Comparison of ENCODE assay signal across 1 cellular context in the genomic region with DNA sequence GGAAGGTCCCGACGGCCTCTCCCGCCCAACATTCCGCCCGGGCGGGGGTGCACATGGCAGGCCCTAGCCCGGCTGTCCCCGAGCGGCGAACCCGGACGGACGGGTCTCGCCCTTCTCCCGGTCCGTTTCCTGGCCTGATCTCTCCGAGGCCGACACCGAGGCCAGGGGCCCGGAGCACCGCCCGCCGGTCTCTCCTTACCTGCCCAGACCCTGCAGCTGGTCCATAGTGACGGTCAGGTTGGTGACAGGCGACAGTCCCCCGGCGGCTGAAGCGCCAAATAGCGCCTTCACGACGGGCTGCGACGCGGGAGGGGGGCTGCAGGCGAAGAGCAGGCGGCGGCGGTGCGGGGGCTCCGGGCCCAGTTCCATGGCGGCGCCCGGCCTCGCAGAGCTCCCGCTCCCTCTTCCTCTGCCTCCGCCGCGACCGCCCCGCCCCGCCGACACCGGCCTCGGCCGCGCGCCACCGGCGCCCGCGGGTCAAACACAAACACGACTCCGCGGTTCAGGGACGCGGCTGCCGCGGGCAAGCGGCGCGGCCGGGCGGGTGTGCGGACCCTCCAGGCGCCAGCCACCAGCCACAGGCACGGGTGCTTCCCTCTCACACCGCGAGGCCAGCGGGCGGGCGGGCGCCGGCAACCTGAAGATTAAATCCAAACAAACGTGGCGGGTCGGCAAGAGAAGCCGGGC.
A peak's percentile ranks its signal among the peaks of the same experiment; 100 is the strongest.
TF ChIP-seq lines count a peak whose summit lies in the region.

No MANE protein-coding gene starts in this region.

TF ChIP-seq in HepG2, 621 proteins besides CTCF, POLR2A, EP300 and RAD21 (continued from another document and continues in another):
- TF ChIP-seq, protein P1, sequence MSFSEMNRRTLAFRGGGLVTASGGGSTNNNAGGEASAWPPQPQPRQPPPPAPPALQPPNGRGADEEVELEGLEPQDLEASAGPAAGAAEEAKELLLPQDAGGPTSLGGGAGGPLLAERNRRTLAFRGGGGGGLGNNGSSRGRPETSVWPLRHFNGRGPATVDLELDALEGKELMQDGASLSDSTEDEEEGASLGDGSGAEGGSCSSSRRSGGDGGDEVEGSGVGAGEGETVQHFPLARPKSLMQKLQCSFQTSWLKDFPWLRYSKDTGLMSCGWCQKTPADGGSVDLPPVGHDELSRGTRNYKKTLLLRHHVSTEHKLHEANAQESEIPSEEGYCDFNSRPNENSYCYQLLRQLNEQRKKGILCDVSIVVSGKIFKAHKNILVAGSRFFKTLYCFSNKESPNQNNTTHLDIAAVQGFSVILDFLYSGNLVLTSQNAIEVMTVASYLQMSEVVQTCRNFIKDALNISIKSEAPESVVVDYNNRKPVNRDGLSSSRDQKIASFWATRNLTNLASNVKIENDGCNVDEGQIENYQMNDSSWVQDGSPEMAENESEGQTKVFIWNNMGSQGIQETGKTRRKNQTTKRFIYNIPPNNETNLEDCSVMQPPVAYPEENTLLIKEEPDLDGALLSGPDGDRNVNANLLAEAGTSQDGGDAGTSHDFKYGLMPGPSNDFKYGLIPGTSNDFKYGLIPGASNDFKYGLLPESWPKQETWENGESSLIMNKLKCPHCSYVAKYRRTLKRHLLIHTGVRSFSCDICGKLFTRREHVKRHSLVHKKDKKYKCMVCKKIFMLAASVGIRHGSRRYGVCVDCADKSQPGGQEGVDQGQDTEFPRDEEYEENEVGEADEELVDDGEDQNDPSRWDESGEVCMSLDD (CRISPR knock-in tag; IDR thresholded peaks at IDR 0.05; ENCODE audit: borderline replicate concordance), result 0 out of 2 replicates have a peak, but pooled peaks have one; percentile 9
- TF ChIP-seq CBX1 (IDR thresholded peaks at IDR 0.05; ENCODE audit: low read depth) (no peak), FOXK1 (CRISPR knock-in tag; IDR thresholded peaks at IDR 0.05; ENCODE audit: borderline replicate concordance, low read depth) (no peak), ZNF672 (CRISPR knock-in tag; IDR thresholded peaks at IDR 0.05) (peak; percentile 83; the same call in 1 of the 2 replicates), MYC (CRISPR knock-in tag; IDR thresholded peaks at IDR 0.05; ENCODE audit: borderline replicate concordance) (peak; percentile 48; the same call in 1 of the 2 replicates), ZNF335 (CRISPR knock-in tag; IDR thresholded peaks at IDR 0.05) (no peak), JUNB (CRISPR knock-in tag; IDR thresholded peaks at IDR 0.05; ENCODE audit: borderline replicate concordance) (no peak), CCAR2 (optimal IDR thresholded peaks at IDR 0.05; ENCODE audit: low read depth, low read length) (no peak), ZNF564 (CRISPR knock-in tag; IDR thresholded peaks at IDR 0.05) (no peak), ATF7 (IDR thresholded peaks at IDR 0.05) (no peak), ATF7 (CRISPR knock-in tag; IDR thresholded peaks at IDR 0.05) (peak; percentile 43; the same call in 1 of the 2 replicates), ZNF619 (CRISPR knock-in tag; IDR thresholded peaks at IDR 0.05) (no peak), CEBPB (IDR thresholded peaks at IDR 0.05; ENCODE audit: borderline replicate concordance, low read depth, low read length) (no peak), SMARCC2 (IDR thresholded peaks at IDR 0.05) (no peak), PAX8 (CRISPR knock-in tag; IDR thresholded peaks at IDR 0.05; ENCODE audit: borderline replicate concordance) (no peak; the same call in 1 of the 2 replicates), MAZ (IDR thresholded peaks at IDR 0.05; ENCODE audit: borderline replicate concordance, low read depth, low read length) (no peak), MAZ (CRISPR knock-in tag; IDR thresholded peaks at IDR 0.05; ENCODE audit: low read depth) (peak; percentile 55; the same call in 1 of the 2 replicates), PHF5A (CRISPR knock-in tag; IDR thresholded peaks at IDR 0.05; ENCODE audit: low read depth, unreplicated experiment) (no peak), ZFY (CRISPR knock-in tag; IDR thresholded peaks at IDR 0.05) (no peak; the same call in none of the 2 replicates), NFATC3 (CRISPR knock-in tag; IDR thresholded peaks at IDR 0.05) (no peak), ZNF746 (CRISPR knock-in tag; IDR thresholded peaks at IDR 0.05) (no peak), ZNF768 (CRISPR knock-in tag; IDR thresholded peaks at IDR 0.05) (no peak), IKZF4 (CRISPR knock-in tag; IDR thresholded peaks at IDR 0.05; ENCODE audit: borderline replicate concordance, low read depth, not compliant biosample characterization) (peak; percentile 35), CREM (IDR thresholded peaks at IDR 0.05) (no peak), CREM (CRISPR knock-in tag; IDR thresholded peaks at IDR 0.05) (no peak), ZSCAN25 (CRISPR knock-in tag; IDR thresholded peaks at IDR 0.05) (no peak)
- TF ChIP-seq, protein P2, sequence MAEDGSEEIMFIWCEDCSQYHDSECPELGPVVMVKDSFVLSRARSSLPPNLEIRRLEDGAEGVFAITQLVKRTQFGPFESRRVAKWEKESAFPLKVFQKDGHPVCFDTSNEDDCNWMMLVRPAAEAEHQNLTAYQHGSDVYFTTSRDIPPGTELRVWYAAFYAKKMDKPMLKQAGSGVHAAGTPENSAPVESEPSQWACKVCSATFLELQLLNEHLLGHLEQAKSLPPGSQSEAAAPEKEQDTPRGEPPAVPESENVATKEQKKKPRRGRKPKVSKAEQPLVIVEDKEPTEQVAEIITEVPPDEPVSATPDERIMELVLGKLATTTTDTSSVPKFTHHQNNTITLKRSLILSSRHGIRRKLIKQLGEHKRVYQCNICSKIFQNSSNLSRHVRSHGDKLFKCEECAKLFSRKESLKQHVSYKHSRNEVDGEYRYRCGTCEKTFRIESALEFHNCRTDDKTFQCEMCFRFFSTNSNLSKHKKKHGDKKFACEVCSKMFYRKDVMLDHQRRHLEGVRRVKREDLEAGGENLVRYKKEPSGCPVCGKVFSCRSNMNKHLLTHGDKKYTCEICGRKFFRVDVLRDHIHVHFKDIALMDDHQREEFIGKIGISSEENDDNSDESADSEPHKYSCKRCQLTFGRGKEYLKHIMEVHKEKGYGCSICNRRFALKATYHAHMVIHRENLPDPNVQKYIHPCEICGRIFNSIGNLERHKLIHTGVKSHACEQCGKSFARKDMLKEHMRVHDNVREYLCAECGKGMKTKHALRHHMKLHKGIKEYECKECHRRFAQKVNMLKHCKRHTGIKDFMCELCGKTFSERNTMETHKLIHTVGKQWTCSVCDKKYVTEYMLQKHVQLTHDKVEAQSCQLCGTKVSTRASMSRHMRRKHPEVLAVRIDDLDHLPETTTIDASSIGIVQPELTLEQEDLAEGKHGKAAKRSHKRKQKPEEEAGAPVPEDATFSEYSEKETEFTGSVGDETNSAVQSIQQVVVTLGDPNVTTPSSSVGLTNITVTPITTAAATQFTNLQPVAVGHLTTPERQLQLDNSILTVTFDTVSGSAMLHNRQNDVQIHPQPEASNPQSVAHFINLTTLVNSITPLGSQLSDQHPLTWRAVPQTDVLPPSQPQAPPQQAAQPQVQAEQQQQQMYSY (CRISPR knock-in tag; IDR thresholded peaks at IDR 0.05), result no peak
- TF ChIP-seq, protein P3, sequence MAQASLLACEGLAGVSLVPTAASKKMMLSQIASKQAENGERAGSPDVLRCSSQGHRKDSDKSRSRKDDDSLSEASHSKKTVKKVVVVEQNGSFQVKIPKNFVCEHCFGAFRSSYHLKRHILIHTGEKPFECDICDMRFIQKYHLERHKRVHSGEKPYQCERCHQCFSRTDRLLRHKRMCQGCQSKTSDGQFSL (CRISPR knock-in tag; IDR thresholded peaks at IDR 0.05), result no peak
- TF ChIP-seq, protein P4, sequence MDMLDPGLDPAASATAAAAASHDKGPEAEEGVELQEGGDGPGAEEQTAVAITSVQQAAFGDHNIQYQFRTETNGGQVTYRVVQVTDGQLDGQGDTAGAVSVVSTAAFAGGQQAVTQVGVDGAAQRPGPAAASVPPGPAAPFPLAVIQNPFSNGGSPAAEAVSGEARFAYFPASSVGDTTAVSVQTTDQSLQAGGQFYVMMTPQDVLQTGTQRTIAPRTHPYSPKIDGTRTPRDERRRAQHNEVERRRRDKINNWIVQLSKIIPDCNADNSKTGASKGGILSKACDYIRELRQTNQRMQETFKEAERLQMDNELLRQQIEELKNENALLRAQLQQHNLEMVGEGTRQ (IDR thresholded peaks at IDR 0.05; ENCODE audit: low read depth, low read length), result no peak
- TF ChIP-seq, protein P4 (CRISPR knock-in tag; IDR thresholded peaks at IDR 0.05; ENCODE audit: borderline replicate concordance), result 0 out of 2 replicates have a peak, but pooled peaks have one; percentile 41
- TF ChIP-seq, protein P5, sequence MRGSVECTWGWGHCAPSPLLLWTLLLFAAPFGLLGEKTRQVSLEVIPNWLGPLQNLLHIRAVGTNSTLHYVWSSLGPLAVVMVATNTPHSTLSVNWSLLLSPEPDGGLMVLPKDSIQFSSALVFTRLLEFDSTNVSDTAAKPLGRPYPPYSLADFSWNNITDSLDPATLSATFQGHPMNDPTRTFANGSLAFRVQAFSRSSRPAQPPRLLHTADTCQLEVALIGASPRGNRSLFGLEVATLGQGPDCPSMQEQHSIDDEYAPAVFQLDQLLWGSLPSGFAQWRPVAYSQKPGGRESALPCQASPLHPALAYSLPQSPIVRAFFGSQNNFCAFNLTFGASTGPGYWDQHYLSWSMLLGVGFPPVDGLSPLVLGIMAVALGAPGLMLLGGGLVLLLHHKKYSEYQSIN (CRISPR knock-in tag; IDR thresholded peaks at IDR 0.05; ENCODE audit: borderline replicate concordance), result no peak
- TF ChIP-seq, protein P6, sequence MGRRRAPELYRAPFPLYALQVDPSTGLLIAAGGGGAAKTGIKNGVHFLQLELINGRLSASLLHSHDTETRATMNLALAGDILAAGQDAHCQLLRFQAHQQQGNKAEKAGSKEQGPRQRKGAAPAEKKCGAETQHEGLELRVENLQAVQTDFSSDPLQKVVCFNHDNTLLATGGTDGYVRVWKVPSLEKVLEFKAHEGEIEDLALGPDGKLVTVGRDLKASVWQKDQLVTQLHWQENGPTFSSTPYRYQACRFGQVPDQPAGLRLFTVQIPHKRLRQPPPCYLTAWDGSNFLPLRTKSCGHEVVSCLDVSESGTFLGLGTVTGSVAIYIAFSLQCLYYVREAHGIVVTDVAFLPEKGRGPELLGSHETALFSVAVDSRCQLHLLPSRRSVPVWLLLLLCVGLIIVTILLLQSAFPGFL (CRISPR knock-in tag; IDR thresholded peaks at IDR 0.05), result no peak
- TF ChIP-seq, protein P7, sequence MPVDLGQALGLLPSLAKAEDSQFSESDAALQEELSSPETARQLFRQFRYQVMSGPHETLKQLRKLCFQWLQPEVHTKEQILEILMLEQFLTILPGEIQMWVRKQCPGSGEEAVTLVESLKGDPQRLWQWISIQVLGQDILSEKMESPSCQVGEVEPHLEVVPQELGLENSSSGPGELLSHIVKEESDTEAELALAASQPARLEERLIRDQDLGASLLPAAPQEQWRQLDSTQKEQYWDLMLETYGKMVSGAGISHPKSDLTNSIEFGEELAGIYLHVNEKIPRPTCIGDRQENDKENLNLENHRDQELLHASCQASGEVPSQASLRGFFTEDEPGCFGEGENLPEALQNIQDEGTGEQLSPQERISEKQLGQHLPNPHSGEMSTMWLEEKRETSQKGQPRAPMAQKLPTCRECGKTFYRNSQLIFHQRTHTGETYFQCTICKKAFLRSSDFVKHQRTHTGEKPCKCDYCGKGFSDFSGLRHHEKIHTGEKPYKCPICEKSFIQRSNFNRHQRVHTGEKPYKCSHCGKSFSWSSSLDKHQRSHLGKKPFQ (CRISPR knock-in tag; IDR thresholded peaks at IDR 0.05; ENCODE audit: insufficient replicate concordance), result no peak
- TF ChIP-seq, protein P8, sequence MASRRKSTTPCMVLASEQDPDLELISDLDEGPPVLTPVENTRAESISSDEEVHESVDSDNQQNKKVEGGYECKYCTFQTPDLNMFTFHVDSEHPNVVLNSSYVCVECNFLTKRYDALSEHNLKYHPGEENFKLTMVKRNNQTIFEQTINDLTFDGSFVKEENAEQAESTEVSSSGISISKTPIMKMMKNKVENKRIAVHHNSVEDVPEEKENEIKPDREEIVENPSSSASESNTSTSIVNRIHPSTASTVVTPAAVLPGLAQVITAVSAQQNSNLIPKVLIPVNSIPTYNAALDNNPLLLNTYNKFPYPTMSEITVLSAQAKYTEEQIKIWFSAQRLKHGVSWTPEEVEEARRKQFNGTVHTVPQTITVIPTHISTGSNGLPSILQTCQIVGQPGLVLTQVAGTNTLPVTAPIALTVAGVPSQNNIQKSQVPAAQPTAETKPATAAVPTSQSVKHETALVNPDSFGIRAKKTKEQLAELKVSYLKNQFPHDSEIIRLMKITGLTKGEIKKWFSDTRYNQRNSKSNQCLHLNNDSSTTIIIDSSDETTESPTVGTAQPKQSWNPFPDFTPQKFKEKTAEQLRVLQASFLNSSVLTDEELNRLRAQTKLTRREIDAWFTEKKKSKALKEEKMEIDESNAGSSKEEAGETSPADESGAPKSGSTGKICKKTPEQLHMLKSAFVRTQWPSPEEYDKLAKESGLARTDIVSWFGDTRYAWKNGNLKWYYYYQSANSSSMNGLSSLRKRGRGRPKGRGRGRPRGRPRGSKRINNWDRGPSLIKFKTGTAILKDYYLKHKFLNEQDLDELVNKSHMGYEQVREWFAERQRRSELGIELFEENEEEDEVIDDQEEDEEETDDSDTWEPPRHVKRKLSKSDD (CRISPR knock-in tag; IDR thresholded peaks at IDR 0.05; ENCODE audit: low read depth), result no peak
- TF ChIP-seq, protein P9, sequence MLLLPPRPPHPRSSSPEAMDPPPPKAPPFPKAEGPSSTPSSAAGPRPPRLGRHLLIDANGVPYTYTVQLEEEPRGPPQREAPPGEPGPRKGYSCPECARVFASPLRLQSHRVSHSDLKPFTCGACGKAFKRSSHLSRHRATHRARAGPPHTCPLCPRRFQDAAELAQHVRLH (CRISPR knock-in tag; IDR thresholded peaks at IDR 0.05; ENCODE audit: borderline replicate concordance, low read depth), result no peak
- TF ChIP-seq, protein P10, sequence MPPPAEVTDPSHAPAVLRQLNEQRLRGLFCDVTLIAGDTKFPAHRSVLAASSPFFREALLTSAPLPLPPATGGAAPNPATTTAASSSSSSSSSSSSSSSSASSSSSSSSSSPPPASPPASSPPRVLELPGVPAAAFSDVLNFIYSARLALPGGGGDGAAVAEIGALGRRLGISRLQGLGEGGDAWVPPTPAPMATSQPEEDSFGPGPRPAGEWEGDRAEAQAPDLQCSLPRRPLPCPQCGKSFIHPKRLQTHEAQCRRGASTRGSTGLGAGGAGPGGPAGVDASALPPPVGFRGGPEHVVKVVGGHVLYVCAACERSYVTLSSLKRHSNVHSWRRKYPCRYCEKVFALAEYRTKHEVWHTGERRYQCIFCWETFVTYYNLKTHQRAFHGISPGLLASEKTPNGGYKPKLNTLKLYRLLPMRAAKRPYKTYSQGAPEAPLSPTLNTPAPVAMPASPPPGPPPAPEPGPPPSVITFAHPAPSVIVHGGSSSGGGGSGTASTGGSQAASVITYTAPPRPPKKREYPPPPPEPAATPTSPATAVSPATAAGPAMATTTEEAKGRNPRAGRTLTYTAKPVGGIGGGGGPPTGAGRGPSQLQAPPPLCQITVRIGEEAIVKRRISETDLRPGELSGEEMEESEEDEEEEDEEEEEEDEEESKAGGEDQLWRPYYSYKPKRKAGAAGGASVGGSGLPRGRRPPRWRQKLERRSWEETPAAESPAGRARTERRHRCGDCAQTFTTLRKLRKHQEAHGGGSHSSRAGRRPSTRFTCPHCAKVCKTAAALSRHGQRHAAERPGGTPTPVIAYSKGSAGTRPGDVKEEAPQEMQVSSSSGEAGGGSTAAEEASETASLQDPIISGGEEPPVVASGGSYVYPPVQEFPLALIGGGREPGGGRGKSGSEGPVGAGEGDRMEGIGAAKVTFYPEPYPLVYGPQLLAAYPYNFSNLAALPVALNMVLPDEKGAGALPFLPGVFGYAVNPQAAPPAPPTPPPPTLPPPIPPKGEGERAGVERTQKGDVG (CRISPR knock-in tag; IDR thresholded peaks at IDR 0.05; ENCODE audit: borderline replicate concordance), result no peak
